Comparison of ENCODE assay signal across 8 cellular contexts in genomic region chr5:1515921-1516571, GRCh38. TPM values are rescaled to one million over a fixed set of nuclear protein-coding genes. Genes with fewer than 3 reads are reported as not detected.
A peak's percentile ranks its signal among the peaks of the same experiment; 100 is the strongest.
DNase-seq lines count a peak whose midpoint lies in the region; ATAC-seq, FAIRE-seq and TF ChIP-seq lines count a peak whose summit lies in the region.

No MANE protein-coding gene starts in this region.

- DNase-seq in H54 (ENCODE audit: insufficient read length, low spot score) (peak; percentile 71), WERI-Rb-1 (peak; percentile 6), left cardiac atrium (peak; percentile 13), sigmoid colon (peak; percentile 61), DMS 273 (lab: John Stamatoyannopoulos, UW; ENCODE audit: unreplicated experiment) (no peak), GM12891 (ENCODE audit: insufficient read length, low spot score) (no peak), NOMO-1 treated with DMSO at 0.1 percent for 48 hours (lab: John Stamatoyannopoulos, UW; ENCODE audit: unreplicated experiment) (no peak)

- FAIRE-seq in H54 (lab: Jason Lieb, UNC) (no peak), GM12891 (lab: Jason Lieb, UNC) (no peak)

- H3K4me1 ChIP-seq in sigmoid colon, result peaks cover 0 to 3% (median 0%) of the 10 kb centered on the region in 4 donors

- ATAC-seq in left cardiac atrium (no peak), GM18498 (IDR thresholded peaks at IDR 0.05; ENCODE audit: unreplicated experiment) (no peak)

- peaks cover 65% of the 10 kb centered on the region for H3K36me3 ChIP-seq in WERI-Rb-1
- peaks cover 0 to 36% (median 4%) of the 10 kb centered on the region in 4 donors for H3K36me3 ChIP-seq in sigmoid colon

- no peak overlapping the region for H3K4me3 ChIP-seq in WERI-Rb-1 (ENCODE audit: low read depth, low read length)
- no peak overlapping the region for H3K4me3 ChIP-seq in sigmoid colon

- TF ChIP-seq POLR2A in H54 (IDR thresholded peaks at IDR 0.05; ENCODE audit: low read depth, low read length) (no peak), sigmoid colon (IDR thresholded peaks at IDR 0.05) (no peak), GM12891 (IDR thresholded peaks at IDR 0.05; ENCODE audit: low read depth, low read length) (no peak)

- TF ChIP-seq EP300 in sigmoid colon (IDR thresholded peaks at IDR 0.05), result no peak

- H3K27ac ChIP-seq in WERI-Rb-1, result no peak overlapping the region
- no peak overlapping the region for H3K27ac ChIP-seq in sigmoid colon

- H3K9me3 ChIP-seq in WERI-Rb-1 (ENCODE audit: severe bottlenecking) (no peaks in the 10 kb centered on the region), sigmoid colon (no peaks in the 10 kb centered on the region)

- intact Hi-C loops in left cardiac atrium (cut with DNase I), result no loop called here
- intact Hi-C loops in sigmoid colon (cut with DNase I), result no loop called here

- WGBS in sigmoid colon, 2 donors, result 89 to 91% methylated on average over 8 of the region's 8 CpGs

- no peaks in the 10 kb centered on the region for H3K27me3 ChIP-seq in WERI-Rb-1 (ENCODE audit: insufficient read depth, low read depth, severe bottlenecking)
- no peaks in the 10 kb centered on the region for H3K27me3 ChIP-seq in sigmoid colon

- TF ChIP-seq CTCF in WERI-Rb-1 (IDR thresholded peaks at IDR 0.05; ENCODE audit: low read depth, low read length), result no peak
- TF ChIP-seq CTCF in sigmoid colon (IDR thresholded peaks at IDR 0.05), result no peak

TF ChIP-seq in GM12891, 5 proteins besides CTCF, POLR2A, EP300 and RAD21:
- TF ChIP-seq POU2F2 (IDR thresholded peaks at IDR 0.05; ENCODE audit: low read depth, low read length) (no peak), PAX5 (IDR thresholded peaks at IDR 0.05; ENCODE audit: insufficient read depth, low read length, severe bottlenecking) (no peak), POLR2AphosphoS5 (IDR thresholded peaks at IDR 0.05; ENCODE audit: low read depth, low read length) (no peak), SPI1 (IDR thresholded peaks at IDR 0.05; ENCODE audit: low read depth, low read length) (no peak), TAF1 (IDR thresholded peaks at IDR 0.05; ENCODE audit: low read depth, low read length) (no peak)

RNA-seq across cellular contexts. Expression of gene LPCAT1, which starts 7.7 kb away (rescaled TPM):
- total RNA-seq in left cardiac atrium, result 10 to 100 TPM; 17.5 to 22.7 TPM
- total RNA-seq in sigmoid colon, result 10 to 100 TPM; 20.6 to 24.3 (median 22.3) TPM
- polyA plus RNA-seq in sigmoid colon, result 10 to 100 TPM in 1 of 3 donors, 1 to 10 TPM in 2; 4.2 to 35.1 (median 7.8) TPM
- polyA plus RNA-seq in GM12891 (2012; ENCODE audit: low read depth, missing spikeins), result 54.4 TPM

Comparison
In these comparisons a context has a peak if more than half of its experiments do, and no peak if none do; other contexts are left out.
1. DNase-seq: peak in H54 (single experiment), WERI-Rb-1 (single experiment), left cardiac atrium (single experiment) and sigmoid colon (single experiment); none in DMS 273 (single experiment), GM12891 (single experiment) and NOMO-1 treated with DMSO at 0.1 percent for 48 hours (single experiment).